In genomic region chr1:110292031-110292300, GRCh38 we compare ENCODE assay signal across 16 cellular contexts. TPM values are rescaled to one million over a fixed set of nuclear protein-coding genes. Genes with fewer than 3 reads are reported as not detected.
DNase-seq lines count a peak whose midpoint lies in the region; ATAC-seq and TF ChIP-seq lines count a peak whose summit lies in the region.
"Had no signal": no experiment of that assay in that cellular context is flagged by ENCODE, and none has a peak within 500 bp of the region (broad histone marks: within the 10 kb centered on the region; RNA-seq: fewer than 3 reads in every experiment).

No MANE protein-coding gene starts in this region.

- intact Hi-C loops in Panc1 (cut with micrococcal nuclease; ENCODE audit: unreplicated experiment) (no loop called here), spleen (cut with DNase I; ENCODE audit: low total_unique reads) (no loop called here), stomach (cut with DNase I; ENCODE audit: low total_unique reads) (no loop called here)

- H3K9me3 ChIP-seq in Panc1 (ENCODE audit: control insufficient read depth, insufficient read depth, low read depth, low read length) (no peaks in the 10 kb centered on the region), spleen (no peaks in the 10 kb centered on the region), stomach (no peaks in the 10 kb centered on the region)
- H3K9me3 ChIP-seq: BLaER1 had no signal

- WGBS in spleen, 5 donors = 73 to 80% (median 77%) methylated on average over 2 of the region's 2 CpGs
- WGBS in stomach, 5 donors = 50 to 56% (median 51%) methylated on average over 2 of the region's 2 CpGs

- H3K36me3 ChIP-seq in Panc1 (ENCODE audit: control insufficient read depth, insufficient read depth, low read length) (no peaks in the 10 kb centered on the region), spleen (no peaks in the 10 kb centered on the region), stomach (no peaks in the 10 kb centered on the region)
- H3K36me3 ChIP-seq: BLaER1 had no signal

- TF ChIP-seq EP300 in stomach (IDR thresholded peaks at IDR 0.05) = no peak

- H3K27me3 ChIP-seq in Panc1 (ENCODE audit: control insufficient read depth, insufficient read depth, low read length) = no peaks in the 10 kb centered on the region
- H3K27me3 ChIP-seq in spleen (replicated peaks in 1 of 7) = no peaks in the 10 kb centered on the region
- H3K27me3 ChIP-seq in stomach = no peaks in the 10 kb centered on the region
- H3K27me3 ChIP-seq: BLaER1 had no signal

- H3K4me3 ChIP-seq in Panc1 (ENCODE audit: low read depth in 2 of 2, low read length in 2 of 2) (no peak overlapping the region), coronary artery (no peak overlapping the region), spleen (no peak overlapping the region), stomach (no peak overlapping the region)
- H3K4me3 ChIP-seq: BLaER1 had no signal

- TF ChIP-seq CTCF in Panc1 (IDR thresholded peaks at IDR 0.05) (no peak), coronary artery (IDR thresholded peaks at IDR 0.05) (no peak), spleen (IDR thresholded peaks at IDR 0.05 in 8 of 11, conservative IDR thresholded peaks at IDR 0.05 in 3 of 11) (no peak), stomach (IDR thresholded peaks at IDR 0.05) (no peak)

- in situ Hi-C loops in Panc1 (cut with HindIII; ENCODE audit: low pct_unique_long_range_greater_than_20kb, low sequenced_read_pairs) = no loop called here

- H3K4me1 ChIP-seq in Panc1 (ENCODE audit: control insufficient read depth, insufficient read depth, low read length) = peaks cover 10% of the 10 kb centered on the region
- peaks cover 0 to 42% (median 0%) of the 10 kb centered on the region in 6 donors for H3K4me1 ChIP-seq in spleen
- H3K4me1 ChIP-seq in stomach = peaks cover 0 to 6% (median 0%) of the 10 kb centered on the region in 4 donors
- H3K4me1 ChIP-seq: BLaER1 had no signal

- CTCF ChIA-PET in Panc1 (lab: Charles Lee) = no interaction called here

- DNase-seq in DMS 273 (lab: John Stamatoyannopoulos, UW; ENCODE audit: unreplicated experiment) (peak; percentile 31), DMS 273 treated with DMSO at 0.1 percent for 48 hours (lab: John Stamatoyannopoulos, UW) (no peak), Panc1 (ENCODE audit: low read depth, low spot score) (no peak), coronary artery (ENCODE audit: low spot score) (peak; percentile 33), spleen (no peak), epidermal melanocyte (ENCODE audit: insufficient read length, low spot score) (no peak), stomach (no peak), COLO829 (ENCODE audit: low spot score) (no peak)
- DNase-seq: 8988T; CD8-positive, alpha-beta T cell; DND-41; H9; NCI-H187 treated with DMSO at 0.1 percent for 48 hours; NCI-H345; NCI-H524 treated with DMSO at 0.1 percent for 48 hours had no signal

- no TSS peak for BruUV-seq in Panc1 (replicated peaks; lab: Mats Ljungman, UMichigan)

- peak; percentile 50; the same call in 1 of the 2 replicates for ATAC-seq in Panc1
- ATAC-seq: CD8-positive, alpha-beta T cell had no signal

- POLR2A ChIA-PET in Panc1 (lab: Charles Lee) = interaction anchor here (0.5 to 1.2 kb wide), 3 partner anchors 39 to 106 kb away, joined by 4 to 9 read pairs (median 8); no protein-coding TSS in a partner anchor

- H3K27ac ChIP-seq in Panc1 (ENCODE audit: low read length) (no peak overlapping the region), coronary artery (no peak overlapping the region), spleen (peak overlapping the region in 5 of 8 donors; percentile 18 to 77 (median 58)), stomach (no peak overlapping the region)
- H3K27ac ChIP-seq: BLaER1 had no signal

- TF ChIP-seq POLR2A in spleen (IDR thresholded peaks at IDR 0.05) (no peak), stomach (IDR thresholded peaks at IDR 0.05) (no peak)

RNA-seq across cellular contexts. Expression of gene RBM15, which starts 47.2 kb away (rescaled TPM):
- total RNA-seq in Panc1 (2021; ENCODE audit: unreplicated experiment) = 32.1 TPM
- 3.9 TPM for polyA plus RNA-seq in Panc1 (2012; ENCODE audit: insufficient read length)
- 10 to 100 TPM; 36.7 to 63.7 (median 45.6) TPM for total RNA-seq in spleen
- polyA plus RNA-seq in spleen = 1 to 10 TPM; 3.6 to 8.0 (median 4.1) TPM
- total RNA-seq in stomach = 10 to 100 TPM; 29.0 to 58.6 (median 40.3) TPM
- 1 to 10 TPM; 1.5 to 2.4 (median 2.1) TPM for polyA plus RNA-seq in stomach

Comparison
In these comparisons a context has a peak if more than half of its experiments do, and no peak if none do; other contexts are left out.
1. DNase-seq: peak in DMS 273 (single experiment) and coronary artery (single experiment); none in DMS 273 treated with DMSO at 0.1 percent for 48 hours (single experiment), Panc1 (single experiment), spleen (single experiment), epidermal melanocyte (single experiment), stomach (single experiment) and COLO829 (single experiment).
2. H3K27ac ChIP-seq: peak in spleen (5 of 8); none in Panc1 (single experiment), coronary artery (0 of 2) and stomach (0 of 5).